In genomic region chrX:150873616-150874015, GRCh38 we compare ENCODE assay signal across 8 cellular contexts. TPM values are rescaled to one million over a fixed set of nuclear protein-coding genes. Genes with fewer than 3 reads are reported as not detected.
DNase-seq lines count a peak whose midpoint lies in the region; ATAC-seq, FAIRE-seq and TF ChIP-seq lines count a peak whose summit lies in the region.

No MANE protein-coding gene starts in this region.

- H3K27ac Mint-ChIP-seq in activated CD4-positive, alpha-beta T cell treated with anti-CD3 and anti-CD28 coated beads for 36 hours = peak overlapping the region; percentile 19
- peak overlapping the region; percentile 15 for H3K27ac Mint-ChIP-seq in stimulated activated memory B cell treated with anti-CD40 and anti-IgM and Interleukin-4, amounts not matched to agents 10 μg/mL and 1 μg/mL and 100 μg/mL, for 72 hours

- 35% methylated on average over 1 of the region's 1 CpG for WGBS in GM12878 (ENCODE audit: insufficient coverage, insufficient replicate concordance, low lambda C conversion rate, missing lambda C conversion rate)

- H3K27me3 Mint-ChIP-seq in activated CD4-positive, alpha-beta T cell treated with anti-CD3 and anti-CD28 coated beads for 36 hours = no peaks in the 10 kb centered on the region
- H3K27me3 Mint-ChIP-seq in stimulated activated memory B cell treated with anti-CD40 and anti-IgM and Interleukin-4, amounts not matched to agents 10 μg/mL and 1 μg/mL and 100 μg/mL, for 72 hours = no peaks in the 10 kb centered on the region

- in situ Hi-C loops in GM12878 (cut with MboI) = no loop called here

- FAIRE-seq in GM12878 (lab: Jason Lieb, UNC) = no peak

- peak; percentile 35 for DNase-seq in activated CD4-positive, alpha-beta T cell treated with anti-CD3 and anti-CD28 coated beads for 36 hours
- DNase-seq in activated CD4-positive, alpha-beta T cell treated with anti-CD3 and anti-CD28 coated beads for 1 hour = no peak
- DNase-seq in GM12878 (ENCODE audit: low read depth, low spot score) (no peak), NCI-H146 (lab: John Stamatoyannopoulos, UW) (no peak), NCI-H446 (lab: John Stamatoyannopoulos, UW) (no peak), T-helper 9 cell (no peak)

- intact Hi-C loops in activated CD4-positive, alpha-beta T cell treated with anti-CD3 and anti-CD28 coated beads for 36 hours (cut with DNase I, micrococcal nuclease) = no loop called here
- intact Hi-C loops in GM12878 (cut with micrococcal nuclease; ENCODE audit: unreplicated experiment) = no loop called here

- no peak overlapping the region for H3K9ac ChIP-seq in GM12878 (ENCODE audit: control insufficient read depth, insufficient read depth, low read length)

- TF ChIP-seq RAD21 in GM12878 (IDR thresholded peaks at IDR 0.05; ENCODE audit: insufficient read depth, low read depth, low read length) = no peak

- no TSS peak for BruUV-seq in GM12878 (replicated peaks; lab: Mats Ljungman, UMichigan)

- TF ChIP-seq POLR2A in GM12878 (IDR thresholded peaks at IDR 0.05; ENCODE audit: low read depth, low read length) = no peak

- no peak overlapping the region for H3K4me3 ChIP-seq in GM12878

- H3K4me2 ChIP-seq in GM12878 (ENCODE audit: control insufficient read depth, insufficient read depth) = 0 out of 2 replicates have a peak overlapping the region, but pooled peaks have one; percentile 9

- H3K79me2 ChIP-seq in GM12878 (ENCODE audit: control insufficient read depth, insufficient read depth, low read length) = no peaks in the 10 kb centered on the region; the same call in 1 of the 2 replicates

- H3K9me3 Mint-ChIP-seq in activated CD4-positive, alpha-beta T cell treated with anti-CD3 and anti-CD28 coated beads for 36 hours (ENCODE audit: low read depth) = peaks cover 8% of the 10 kb centered on the region
- H3K9me3 Mint-ChIP-seq in stimulated activated memory B cell treated with anti-CD40 and anti-IgM and Interleukin-4, amounts not matched to agents 10 μg/mL and 1 μg/mL and 100 μg/mL, for 72 hours = no peaks in the 10 kb centered on the region

- H3K4me1 ChIP-seq in GM12878 (ENCODE audit: control insufficient read depth, insufficient read depth, low read length) = peaks cover 7% of the 10 kb centered on the region

- SMC1A ChIA-PET in GM12878 (lab: Charles Lee; ENCODE audit: uncharacterized antibody, unreplicated experiment) = no interaction called here

- no peaks in the 10 kb centered on the region for H3K36me3 ChIP-seq in GM12878 (ENCODE audit: control insufficient read depth in 2 of 2, insufficient read depth in 2 of 2, low read length in 1 of 2)

- 0 out of 2 replicates have a peak overlapping the region, but pooled peaks have one; percentile 1 for H3K27ac ChIP-seq in GM12878 (ENCODE audit: control insufficient read depth, insufficient read depth)

- RAD21 ChIA-PET in GM12878 (lab: Charles Lee; ENCODE audit: unreplicated experiment) = no interaction called here

- H3K4me3 Mint-ChIP-seq in activated CD4-positive, alpha-beta T cell treated with anti-CD3 and anti-CD28 coated beads for 36 hours = no peak overlapping the region
- H3K4me3 Mint-ChIP-seq in stimulated activated memory B cell treated with anti-CD40 and anti-IgM and Interleukin-4, amounts not matched to agents 10 μg/mL and 1 μg/mL and 100 μg/mL, for 72 hours = no peak overlapping the region

- no peak overlapping the region for H2AFZ ChIP-seq in GM12878 (ENCODE audit: control insufficient read depth, low read depth, low read length)

- POLR2A ChIA-PET in activated CD4-positive, alpha-beta T cell treated with anti-CD3 and anti-CD28 coated beads for 36 hours (lab: Charles Lee) = no interaction called here
- POLR2A ChIA-PET in GM12878 (lab: Charles Lee) = no interaction called here

- no peaks in the 10 kb centered on the region for H3K27me3 ChIP-seq in GM12878 (replicated peaks in 1 of 2; ENCODE audit: control insufficient read depth in 2 of 2, insufficient read depth in 2 of 2, low read length in 1 of 2)

- TF ChIP-seq CTCF in GM12878 (IDR thresholded peaks at IDR 0.05 in 2 of 3, conservative IDR thresholded peaks at IDR 0.05 in 1 of 3; ENCODE audit: control insufficient read depth in 2 of 3, extremely low read depth in 1 of 3, insufficient read depth in 1 of 3, low read depth in 3 of 3, low read length in 3 of 3) = no peak

- peak; percentile 84 for ATAC-seq in activated CD4-positive, alpha-beta T cell treated with anti-CD3 and anti-CD28 coated beads for 36 hours
- ATAC-seq in HG03159 (IDR thresholded peaks at IDR 0.05; ENCODE audit: unreplicated experiment) (peak; percentile 62), GM12878 (peak; percentile 65)
- ATAC-seq in stimulated activated memory B cell treated with anti-CD40 and anti-IgM and Interleukin-4, amounts not matched to agents 10 μg/mL and 1 μg/mL and 100 μg/mL, for 72 hours = no peak

- H4K20me1 ChIP-seq in GM12878 (ENCODE audit: control insufficient read depth, insufficient read depth) = no peaks in the 10 kb centered on the region

- peaks cover 1% of the 10 kb centered on the region; the same call in 2 of the 3 replicates for H3K9me3 ChIP-seq in GM12878 (replicated peaks; ENCODE audit: control insufficient read depth, insufficient read depth, low read length)

- peaks cover 11% of the 10 kb centered on the region for H3K36me3 Mint-ChIP-seq in activated CD4-positive, alpha-beta T cell treated with anti-CD3 and anti-CD28 coated beads for 36 hours (ENCODE audit: low read depth)
- peaks cover 19% of the 10 kb centered on the region for H3K36me3 Mint-ChIP-seq in stimulated activated memory B cell treated with anti-CD40 and anti-IgM and Interleukin-4, amounts not matched to agents 10 μg/mL and 1 μg/mL and 100 μg/mL, for 72 hours

- peaks cover 49% of the 10 kb centered on the region for H3K4me1 Mint-ChIP-seq in activated CD4-positive, alpha-beta T cell treated with anti-CD3 and anti-CD28 coated beads for 36 hours
- H3K4me1 Mint-ChIP-seq in stimulated activated memory B cell treated with anti-CD40 and anti-IgM and Interleukin-4, amounts not matched to agents 10 μg/mL and 1 μg/mL and 100 μg/mL, for 72 hours = peaks cover 52% of the 10 kb centered on the region

- TF ChIP-seq EP300 in GM12878 (IDR thresholded peaks at IDR 0.05; ENCODE audit: borderline replicate concordance in 1 of 2, control insufficient read depth in 1 of 2, low read depth in 2 of 2, low read length in 2 of 2) = no peak

- CTCF ChIA-PET in activated CD4-positive, alpha-beta T cell treated with anti-CD3 and anti-CD28 coated beads for 36 hours (lab: Charles Lee) = no interaction called here
- CTCF ChIA-PET in GM12878 (lab: Yijun Ruan, JAX) = no interaction called here

TF ChIP-seq in GM12878, 131 proteins besides CTCF, POLR2A, EP300 and RAD21 (continues in another document):
- TF ChIP-seq BCLAF1 (IDR thresholded peaks at IDR 0.05) (no peak), NFYA (IDR thresholded peaks at IDR 0.05; ENCODE audit: borderline replicate concordance, low read depth, low read length) (no peak), E2F4 (IDR thresholded peaks at IDR 0.05; ENCODE audit: low read depth, low read length) (no peak), PAX8 (IDR thresholded peaks at IDR 0.05) (no peak)

RNA-seq across cellular contexts. Expression of gene CD99L2, which starts 24.9 kb away (rescaled TPM):
- 1 to 10 TPM; 8.4 to 9.6 TPM for total RNA-seq in activated CD4-positive, alpha-beta T cell treated with anti-CD3 and anti-CD28 coated beads for 36 hours
- 16.0 and 18.1 TPM in 2 replicates for total RNA-seq in GM12878 (2013; cell fraction: nucleolus; rRNA removed)
- total RNA-seq in GM12878 (2014; rRNA removed) (14.5 and 14.6 TPM in 2 replicates), GM12878 (2014; rRNA removed; fragmentation: Illumina TruSeq; extraction: Trizol) (13.1 and 13.3 TPM in 2 replicates), GM12878 (2021) (19.8 and 22.9 TPM in 2 replicates)
- 7.6 TPM for polyA plus RNA-seq in GM12878 (2011; ENCODE audit: low read depth)
- polyA plus RNA-seq in GM12878 (2011; rRNA removed) (8.4 and 12.9 TPM in 2 replicates), GM12878 (2014; fragmentation: Illumina TruSeq; extraction: Trizol) (10.0 and 16.9 TPM in 2 replicates), GM12878 (2014; fragmentation: Nextera tagmentation; extraction: Ambion mirVana) (1 to 10 TPM; 1.1 to 2.3 TPM), GM12878 (2014; rRNA removed) (14.2 and 14.7 TPM in 2 replicates), GM12878 (2016; fragmentation: Nextera tagmentation; extraction: Ambion mirVana) (10 to 100 TPM; 10.6 to 11.5 TPM)
- polyA plus RNA-seq in GM12878 (2011; cell fraction: cytosol; rRNA removed) = 15.5 and 15.9 TPM in 2 replicates
- polyA plus RNA-seq in GM12878 (2011; cell fraction: nucleus; rRNA removed) = 14.2 and 16.0 TPM in 2 replicates
- 11.9 and 13.7 TPM in 2 replicates for polyA plus RNA-seq in GM12878 (2012)
- 11.5 and 17.5 TPM in 2 replicates for polyA minus RNA-seq in GM12878 (2011; rRNA and poly(A)+ RNA removed)
- polyA minus RNA-seq in GM12878 (2011; cell fraction: cytosol; rRNA and poly(A)+ RNA removed) = 4.5 and 7.6 TPM in 2 replicates
- 3.9 and 7.3 TPM in 2 replicates for polyA minus RNA-seq in GM12878 (2011; cell fraction: nucleus; rRNA and poly(A)+ RNA removed)
